In genomic region chr5:1011226-1011631, GRCh38 we compare ENCODE assay signal across 8 cellular contexts. TPM values are rescaled to one million over a fixed set of nuclear protein-coding genes. Genes with fewer than 3 reads are reported as not detected.
A peak's percentile ranks its signal among the peaks of the same experiment; 100 is the strongest.
DNase-seq lines count a peak whose midpoint lies in the region; ATAC-seq, FAIRE-seq and TF ChIP-seq lines count a peak whose summit lies in the region.

No MANE protein-coding gene starts in this region.

- POLR2A ChIA-PET in HepG2 (lab: Yijun Ruan, JAX), result no interaction called here

- CTCF ChIA-PET in HepG2 (lab: Yijun Ruan, JAX; ENCODE audit: low intra/inter-chr PET ratio, low total read pairs), result interaction anchor here (0.8 to 4.0 kb wide), 2 partner anchors 88 to 92 kb away, joined by 3 to 34 read pairs; no protein-coding TSS in a partner anchor

- peak; percentile 68 for TF ChIP-seq CTCF in HepG2 (CRISPR knock-in tag; IDR thresholded peaks at IDR 0.05)

- peaks cover 4 to 28% of the 10 kb centered on the region in 2 experiments; a peak in 4 of 5 replicates for H3K27me3 ChIP-seq in HepG2 (ENCODE audit: control insufficient read depth in 1 of 2, insufficient read depth in 2 of 2, low read length in 2 of 2)

- H3K36me3 ChIP-seq in HepG2 (replicated peaks in 1 of 2; ENCODE audit: control insufficient read depth in 1 of 2, insufficient read depth in 2 of 2, low read length in 2 of 2), result no peaks in the 10 kb centered on the region

- H3K9me3 ChIP-seq in HepG2 (ENCODE audit: low read length), result no peaks in the 10 kb centered on the region

- peaks cover 19% of the 10 kb centered on the region for H3K27me3 Mint-ChIP-seq in activated naive CD8-positive, alpha-beta T cell

- H3K4me1 ChIP-seq in HepG2 (ENCODE audit: insufficient read depth, low read length), result peaks cover 33% of the 10 kb centered on the region

- H3K79me2 ChIP-seq in HepG2 (ENCODE audit: insufficient read depth, low read length), result no peaks in the 10 kb centered on the region

- intact Hi-C loops in HepG2 (cut with micrococcal nuclease; ENCODE audit: unreplicated experiment), result loop anchor here (2.0 kb wide), 1 partner anchor 20 kb away; no protein-coding TSS in a partner anchor

- DNase-seq in activated CD8-positive, alpha-beta memory T cell treated with anti-CD3 and anti-CD28 coated beads for 24 hours, result peak; percentile 74
- no peak for DNase-seq in activated CD8-positive, alpha-beta memory T cell treated with anti-CD3 and anti-CD28 coated beads, Interleukin-2, amount 50 U/mL, for 48 hours
- DNase-seq in NCI-H774 (lab: John Stamatoyannopoulos, UW), result peak; percentile 81
- peak; percentile 38 for DNase-seq in HepG2 (ENCODE audit: low spot score)
- DNase-seq in T1000 (lab: John Stamatoyannopoulos, UW), result no peak

- TF ChIP-seq POLR2A in HepG2 (IDR thresholded peaks at IDR 0.05; ENCODE audit: insufficient read depth in 1 of 2, low read depth in 2 of 2, low read length in 2 of 2), result no peak

- H3K4me1 Mint-ChIP-seq in activated naive CD8-positive, alpha-beta T cell (ENCODE audit: low read depth), result peaks cover 7% of the 10 kb centered on the region

- FAIRE-seq in HepG2 (lab: Jason Lieb, UNC), result no peak

- H4K20me1 ChIP-seq in HepG2 (ENCODE audit: insufficient read depth, low read length), result 0 out of 2 replicates have a peak, but pooled peaks cover 3% of the 10 kb centered on the region

- WGBS in HepG2 (ENCODE audit: low lambda C conversion rate), result 54% methylated on average over 11 of the region's 11 CpGs

- no peak overlapping the region for H2AFZ ChIP-seq in HepG2 (ENCODE audit: low read length)

- no TSS peak for BruUV-seq in HepG2 (replicated peaks; lab: Mats Ljungman, UMichigan)

- no peaks in the 10 kb centered on the region for H3K36me3 Mint-ChIP-seq in activated naive CD8-positive, alpha-beta T cell

- H3K9me3 Mint-ChIP-seq in activated naive CD8-positive, alpha-beta T cell (ENCODE audit: low read depth), result no peaks in the 10 kb centered on the region

- in situ Hi-C loops in HepG2 (cut with HindIII; ENCODE audit: extremely low pct_ligation_motif_present, low pct_unique_long_range_greater_than_20kb), result no loop called here

- no peak overlapping the region for H3K27ac Mint-ChIP-seq in activated naive CD8-positive, alpha-beta T cell

- TF ChIP-seq EP300 in HepG2 (IDR thresholded peaks at IDR 0.05; ENCODE audit: low read depth in 2 of 2, low read length in 2 of 2) (no peak), HepG2 (CRISPR knock-in tag; IDR thresholded peaks at IDR 0.05; ENCODE audit: borderline replicate concordance) (no peak)

- H3K4me2 ChIP-seq in HepG2 (ENCODE audit: low read depth, low read length), result no peak overlapping the region

- no peak overlapping the region for H3K4me3 ChIP-seq in HepG2 (replicated peaks in 1 of 3; ENCODE audit: insufficient read depth in 1 of 3, low read depth in 2 of 3, low read length in 3 of 3)

- no peak for TF ChIP-seq RAD21 in HepG2 (CRISPR knock-in tag; IDR thresholded peaks at IDR 0.05)

- no peak overlapping the region for H3K9ac ChIP-seq in HepG2 (ENCODE audit: insufficient read depth, low read depth, low read length)

- H3K27ac ChIP-seq in HepG2 (ENCODE audit: extremely low read length, insufficient read depth, low read length), result no peak overlapping the region

- peak overlapping the region; percentile 39 for H3K4me3 Mint-ChIP-seq in activated naive CD8-positive, alpha-beta T cell

- peak; percentile 53 for ATAC-seq in HepG2
- no peak for ATAC-seq in HG03095 (IDR thresholded peaks at IDR 0.05; ENCODE audit: unreplicated experiment)
- no peak for ATAC-seq in HG03139 (IDR thresholded peaks at IDR 0.05; ENCODE audit: unreplicated experiment)

TF ChIP-seq in HepG2, 621 proteins besides CTCF, POLR2A, EP300 and RAD21 (continues in another document):
- TF ChIP-seq, protein P1, sequence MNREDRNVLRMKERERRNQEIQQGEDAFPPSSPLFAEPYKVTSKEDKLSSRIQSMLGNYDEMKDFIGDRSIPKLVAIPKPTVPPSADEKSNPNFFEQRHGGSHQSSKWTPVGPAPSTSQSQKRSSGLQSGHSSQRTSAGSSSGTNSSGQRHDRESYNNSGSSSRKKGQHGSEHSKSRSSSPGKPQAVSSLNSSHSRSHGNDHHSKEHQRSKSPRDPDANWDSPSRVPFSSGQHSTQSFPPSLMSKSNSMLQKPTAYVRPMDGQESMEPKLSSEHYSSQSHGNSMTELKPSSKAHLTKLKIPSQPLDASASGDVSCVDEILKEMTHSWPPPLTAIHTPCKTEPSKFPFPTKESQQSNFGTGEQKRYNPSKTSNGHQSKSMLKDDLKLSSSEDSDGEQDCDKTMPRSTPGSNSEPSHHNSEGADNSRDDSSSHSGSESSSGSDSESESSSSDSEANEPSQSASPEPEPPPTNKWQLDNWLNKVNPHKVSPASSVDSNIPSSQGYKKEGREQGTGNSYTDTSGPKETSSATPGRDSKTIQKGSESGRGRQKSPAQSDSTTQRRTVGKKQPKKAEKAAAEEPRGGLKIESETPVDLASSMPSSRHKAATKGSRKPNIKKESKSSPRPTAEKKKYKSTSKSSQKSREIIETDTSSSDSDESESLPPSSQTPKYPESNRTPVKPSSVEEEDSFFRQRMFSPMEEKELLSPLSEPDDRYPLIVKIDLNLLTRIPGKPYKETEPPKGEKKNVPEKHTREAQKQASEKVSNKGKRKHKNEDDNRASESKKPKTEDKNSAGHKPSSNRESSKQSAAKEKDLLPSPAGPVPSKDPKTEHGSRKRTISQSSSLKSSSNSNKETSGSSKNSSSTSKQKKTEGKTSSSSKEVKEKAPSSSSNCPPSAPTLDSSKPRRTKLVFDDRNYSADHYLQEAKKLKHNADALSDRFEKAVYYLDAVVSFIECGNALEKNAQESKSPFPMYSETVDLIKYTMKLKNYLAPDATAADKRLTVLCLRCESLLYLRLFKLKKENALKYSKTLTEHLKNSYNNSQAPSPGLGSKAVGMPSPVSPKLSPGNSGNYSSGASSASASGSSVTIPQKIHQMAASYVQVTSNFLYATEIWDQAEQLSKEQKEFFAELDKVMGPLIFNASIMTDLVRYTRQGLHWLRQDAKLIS (CRISPR knock-in tag; IDR thresholded peaks at IDR 0.05), result no peak
- TF ChIP-seq STAG1 (CRISPR knock-in tag; IDR thresholded peaks at IDR 0.05) (peak; percentile 43), YY1 (IDR thresholded peaks at IDR 0.05; ENCODE audit: insufficient read depth, insufficient replicate concordance, low read depth, low read length) (peak; percentile 20), MZF1 (CRISPR knock-in tag; IDR thresholded peaks at IDR 0.05; ENCODE audit: borderline replicate concordance) (no peak), XRCC5 (optimal IDR thresholded peaks at IDR 0.05; ENCODE audit: low read length) (peak; percentile 56)

RNA-seq across cellular contexts. Expression of gene NKD2, which starts 2.6 kb away (rescaled TPM):
- total RNA-seq in HepG2 (2016; rRNA removed; fragmentation: Illumina TruSeq; extraction: Trizol), result 0.53 and 0.94 TPM in 2 replicates
- total RNA-seq in HepG2 (2016; cell fraction: cytosol; rRNA removed; fragmentation: Illumina TruSeq; extraction: Trizol; ENCODE audit: low read depth), result 0.26 and 0.91 TPM in 2 replicates
- 0.77 and 1.1 TPM in 2 replicates for total RNA-seq in HepG2 (2016; cell fraction: insoluble cytoplasmic fraction; rRNA removed; fragmentation: Illumina TruSeq; extraction: Trizol)
- total RNA-seq in HepG2 (2016; cell fraction: membrane; rRNA removed; fragmentation: Illumina TruSeq; extraction: Trizol), result 0.48 and 0.90 TPM in 2 replicates
- 0.81 and 2.0 TPM in 2 replicates for total RNA-seq in HepG2 (2016; cell fraction: nucleus; rRNA removed; fragmentation: Illumina TruSeq; extraction: Trizol)
- polyA plus RNA-seq in HepG2 (2011; rRNA removed), result 0.81 and 0.82 TPM in 2 replicates
- 0.13 and 0.70 TPM in 2 replicates for polyA plus RNA-seq in HepG2 (2011; cell fraction: cytosol; rRNA removed)
- 10.6 and 14.1 TPM in 2 replicates for polyA plus RNA-seq in HepG2 (2011; cell fraction: nucleus; rRNA removed)
- polyA plus RNA-seq in HepG2 (2012), result 0.39 and 0.79 TPM in 2 replicates
- 0.59 and 0.60 TPM in 2 replicates for polyA plus RNA-seq in HepG2 (2016; cell fraction: cytosol; fragmentation: Illumina TruSeq; extraction: Trizol; ENCODE audit: low read depth)
- 1.1 and 1.2 TPM in 2 replicates for polyA plus RNA-seq in HepG2 (2016; cell fraction: insoluble cytoplasmic fraction; fragmentation: Illumina TruSeq; extraction: Trizol; ENCODE audit: low read depth)
- 0.76 and 0.84 TPM in 2 replicates for polyA plus RNA-seq in HepG2 (2016; cell fraction: membrane; fragmentation: Illumina TruSeq; extraction: Trizol; ENCODE audit: low read depth)
- polyA plus RNA-seq in HepG2 (2016; cell fraction: nucleus; fragmentation: Illumina TruSeq; extraction: Trizol; ENCODE audit: insufficient read depth, low read depth), result 5.1 and 6.3 TPM in 2 replicates
- 1.6 TPM in 1 of 2 replicates, not detected in the other for polyA minus RNA-seq in HepG2 (2011; rRNA and poly(A)+ RNA removed; ENCODE audit: low replicate concordance)
- polyA minus RNA-seq in HepG2 (2011; cell fraction: cytosol; rRNA and poly(A)+ RNA removed), result 0.30 and 0.62 TPM in 2 replicates
- polyA minus RNA-seq in HepG2 (2011; cell fraction: nucleus; rRNA and poly(A)+ RNA removed), result 0.62 and 1.0 TPM in 2 replicates

Comparison
In these comparisons a context has a peak if more than half of its experiments do, and no peak if none do; other contexts are left out.
1. DNase-seq: peak in activated CD8-positive, alpha-beta memory T cell treated with anti-CD3 and anti-CD28 coated beads for 24 hours (single experiment), NCI-H774 (single experiment) and HepG2 (single experiment); none in activated CD8-positive, alpha-beta memory T cell treated with anti-CD3 and anti-CD28 coated beads, Interleukin-2, amount 50 U/mL, for 48 hours (single experiment) and T1000 (single experiment).